ENCODE assay signal across 25 cellular contexts in genomic region chr7:55005241-55005836, GRCh38. TPM values are rescaled to one million over a fixed set of nuclear protein-coding genes. Genes with fewer than 3 reads are reported as not detected.
DNase-seq lines count a peak whose midpoint lies in the region; ATAC-seq, FAIRE-seq and TF ChIP-seq lines count a peak whose summit lies in the region.
"Had no signal": no experiment of that assay in that cellular context is flagged by ENCODE, and none has a peak within 500 bp of the region (broad histone marks: within the 10 kb centered on the region; RNA-seq: fewer than 3 reads in every experiment).

No MANE protein-coding gene starts in this region.

- H3K4me2 ChIP-seq in GM23338 = no peak overlapping the region
- peak overlapping the region; percentile 21 for H3K4me2 ChIP-seq in astrocyte (ENCODE audit: low read length)
- no peak overlapping the region for H3K4me2 ChIP-seq in neuronal stem cell (ENCODE audit: insufficient read depth, low read length, poor library complexity, severe bottlenecking)
- H3K4me2 ChIP-seq in PC-9 = no peak overlapping the region

- no peak overlapping the region for H3K4ac ChIP-seq in neuronal stem cell (ENCODE audit: low read length)

- H3K9me3 ChIP-seq in astrocyte (ENCODE audit: insufficient read depth, low read depth, low read length) = no peaks in the 10 kb centered on the region
- no peaks in the 10 kb centered on the region for H3K9me3 ChIP-seq in neuronal stem cell (replicated peaks in 1 of 2; ENCODE audit: control insufficient read depth in 2 of 2, insufficient read depth in 1 of 2, low read depth in 1 of 2, low read length in 2 of 2)
- no peaks in the 10 kb centered on the region for H3K9me3 ChIP-seq in skeletal muscle tissue (ENCODE audit: control insufficient read depth in 3 of 3, low read length in 3 of 3)
- no peaks in the 10 kb centered on the region for H3K9me3 ChIP-seq in A673 (ENCODE audit: low read depth, low read length, poor library complexity, severe bottlenecking)
- 0 out of 2 replicates have a peak, but pooled peaks cover 6% of the 10 kb centered on the region for H3K9me3 ChIP-seq in PC-9 (ENCODE audit: insufficient read depth, low read depth)
- H3K9me3 ChIP-seq: Caco-2 had no signal

- H3K27me3 ChIP-seq in GM23338 (ENCODE audit: insufficient read depth) = no peaks in the 10 kb centered on the region
- H3K27me3 ChIP-seq in astrocyte (ENCODE audit: insufficient read depth, low read length) = no peaks in the 10 kb centered on the region
- H3K27me3 ChIP-seq in neuronal stem cell (ENCODE audit: control insufficient read depth in 3 of 3, insufficient read depth in 3 of 3, low read depth in 1 of 3, low read length in 3 of 3) = peaks cover 0 to 3% (median 0%) of the 10 kb centered on the region in 3 experiments
- peaks cover 3 to 9% (median 5%) of the 10 kb centered on the region in 3 donors for H3K27me3 ChIP-seq in skeletal muscle tissue (ENCODE audit: control insufficient read depth in 3 of 3, insufficient read depth in 3 of 3, low read length in 3 of 3)
- peaks cover 6% of the 10 kb centered on the region for H3K27me3 ChIP-seq in A673 (replicated peaks; ENCODE audit: insufficient read depth, low read depth, low read length, poor library complexity)
- H3K27me3 ChIP-seq in PC-9 (ENCODE audit: insufficient read depth, low read depth) = no peaks in the 10 kb centered on the region

- intact Hi-C loops in A673 (cut with micrococcal nuclease; ENCODE audit: unreplicated experiment) = no loop called here
- intact Hi-C loops in PC-9 (cut with micrococcal nuclease; ENCODE audit: unreplicated experiment) = no loop called here

- H3K27ac Mint-ChIP-seq in GM23338 (no peak overlapping the region), astrocyte (ENCODE audit: unreplicated experiment) (no peak overlapping the region)
- H3K27ac Mint-ChIP-seq: CD8-positive, alpha-beta T cell had no signal

- H3K9ac ChIP-seq in astrocyte (ENCODE audit: low read length) = no peak overlapping the region
- no peak overlapping the region for H3K9ac ChIP-seq in neuronal stem cell (ENCODE audit: low read depth, low read length, poor library complexity)
- peak overlapping the region in 2 of 3 donors; percentile 2 to 8 for H3K9ac ChIP-seq in skeletal muscle tissue (ENCODE audit: low read depth in 1 of 3, low read length in 3 of 3)

- H3K9me3 Mint-ChIP-seq in GM23338 (no peaks in the 10 kb centered on the region), astrocyte (ENCODE audit: unreplicated experiment) (no peaks in the 10 kb centered on the region)
- H3K9me3 Mint-ChIP-seq: CD8-positive, alpha-beta T cell had no signal

- H4K91ac ChIP-seq in neuronal stem cell (ENCODE audit: low read depth, low read length, poor library complexity) = no peak overlapping the region

- POLR2A ChIA-PET in A673 (lab: Charles Lee; ENCODE audit: low non-redundant PET) = no interaction called here
- POLR2A ChIA-PET in PC-9 (lab: Charles Lee; ENCODE audit: unreplicated experiment) = interaction anchor here (0.6 to 0.7 kb wide), 2 partner anchors 17 to 68 kb away, joined by 6 read pairs; no protein-coding TSS in a partner anchor

- peak; percentile 44 for ATAC-seq in GM23338
- ATAC-seq: CD8-positive, alpha-beta T cell had no signal

- no peaks in the 10 kb centered on the region for H3K79me1 ChIP-seq in neuronal stem cell (ENCODE audit: low read depth, low read length)

- peak overlapping the region; percentile 23 for H3K18ac ChIP-seq in neuronal stem cell (ENCODE audit: low read length)

- no peak overlapping the region for H2BK5ac ChIP-seq in neuronal stem cell (ENCODE audit: low read length)

- H3K4me1 Mint-ChIP-seq in GM23338 = no peaks in the 10 kb centered on the region
- H3K4me1 Mint-ChIP-seq in astrocyte (ENCODE audit: low read depth, unreplicated experiment) = no peaks in the 10 kb centered on the region

- H3K9me2 ChIP-seq in GM23338 (ENCODE audit: insufficient read depth) (no peaks in the 10 kb centered on the region), PC-9 (ENCODE audit: insufficient read depth) (no peaks in the 10 kb centered on the region)

- H3K4me3 ChIP-seq in GM23338 (no peak overlapping the region), astrocyte (ENCODE audit: insufficient read depth, low read depth, low read length) (no peak overlapping the region), neuronal stem cell (ENCODE audit: low read length in 2 of 2) (no peak overlapping the region), skeletal muscle tissue (ENCODE audit: low read length in 3 of 3) (no peak overlapping the region), A673 (ENCODE audit: low read depth, low read length, poor library complexity, severe bottlenecking) (no peak overlapping the region), PC-9 (no peak overlapping the region)
- H3K4me3 ChIP-seq: SK-N-MC had no signal

- H3K27ac ChIP-seq in GM23338 (ENCODE audit: low read depth) (no peak overlapping the region), astrocyte (ENCODE audit: low read depth, low read length) (no peak overlapping the region), neuronal stem cell (replicated peaks; ENCODE audit: low read length) (no peak overlapping the region), skeletal muscle tissue (ENCODE audit: low read depth, low read length) (no peak overlapping the region), A673 (ENCODE audit: low read depth, low read length, poor library complexity, severe bottlenecking) (no peak overlapping the region), PC-9 (no peak overlapping the region)
- H3K27ac ChIP-seq: SK-N-MC had no signal

- no peak for FAIRE-seq in astrocyte (lab: Jason Lieb, UNC)
- FAIRE-seq: A204.1, G401.6, HTR-8/SVneo, RCC 7860 had no signal

- H2AK5ac ChIP-seq in neuronal stem cell (ENCODE audit: low read depth, low read length) = no peak overlapping the region

- no peak overlapping the region for H3K4me3 Mint-ChIP-seq in GM23338
- no peak overlapping the region for H3K4me3 Mint-ChIP-seq in astrocyte (ENCODE audit: unreplicated experiment)
- H3K4me3 Mint-ChIP-seq: CD8-positive, alpha-beta T cell had no signal

- H4K8ac ChIP-seq in neuronal stem cell (ENCODE audit: low read depth, low read length) = no peak overlapping the region

- no peaks in the 10 kb centered on the region for H3K36me3 Mint-ChIP-seq in GM23338 (ENCODE audit: low read depth)
- no peaks in the 10 kb centered on the region for H3K36me3 Mint-ChIP-seq in astrocyte (ENCODE audit: low read depth, unreplicated experiment)
- H3K36me3 Mint-ChIP-seq: CD8-positive, alpha-beta T cell had no signal

- H3K27me3 Mint-ChIP-seq in GM23338 (ENCODE audit: insufficient read depth, low read depth, poor library complexity) (peaks cover 3% of the 10 kb centered on the region), astrocyte (ENCODE audit: low read depth, unreplicated experiment) (peaks cover 24% of the 10 kb centered on the region)

- no peak overlapping the region for H3K23ac ChIP-seq in neuronal stem cell (ENCODE audit: low read depth, low read length, poor library complexity)

- BruUV-seq in A673 (replicated peaks; lab: Mats Ljungman, UMichigan) (no TSS peak), PC-9 (replicated peaks; lab: Mats Ljungman, UMichigan) (no TSS peak)

- H2BK15ac ChIP-seq in neuronal stem cell (ENCODE audit: low read length) = no peak overlapping the region

- peak overlapping the region; percentile 73 for H3K14ac ChIP-seq in neuronal stem cell (ENCODE audit: low read length)

- H3K79me2 ChIP-seq in GM23338 (replicated peaks; ENCODE audit: insufficient read depth) (no peaks in the 10 kb centered on the region), astrocyte (ENCODE audit: insufficient read depth, low read length) (no peaks in the 10 kb centered on the region), PC-9 (ENCODE audit: low read depth) (no peaks in the 10 kb centered on the region)

- CTCF ChIA-PET in A673 (lab: Charles Lee) (no interaction called here), PC-9 (lab: Charles Lee) (no interaction called here)

- TF ChIP-seq CTCF in GM23338 (conservative IDR thresholded peaks at IDR 0.05; ENCODE audit: low read depth in 2 of 2) (no peak), astrocyte (IDR thresholded peaks at IDR 0.05; ENCODE audit: insufficient read depth, low read depth, low read length) (no peak), A673 (conservative IDR thresholded peaks at IDR 0.05; ENCODE audit: low read depth, low read length) (no peak), PC-9 (conservative IDR thresholded peaks at IDR 0.05) (no peak)

- H3K36me3 ChIP-seq in GM23338 (ENCODE audit: insufficient read depth) (no peaks in the 10 kb centered on the region), astrocyte (ENCODE audit: insufficient read depth, low read length) (no peaks in the 10 kb centered on the region), neuronal stem cell (replicated peaks in 1 of 2; ENCODE audit: control insufficient read depth in 2 of 2, insufficient read depth in 2 of 2, low read length in 2 of 2) (no peaks in the 10 kb centered on the region), skeletal muscle tissue (ENCODE audit: control insufficient read depth in 3 of 3, insufficient read depth in 3 of 3, low read length in 3 of 3) (no peaks in the 10 kb centered on the region), A673 (ENCODE audit: insufficient read depth, low read length, poor library complexity, severe bottlenecking) (no peaks in the 10 kb centered on the region), PC-9 (ENCODE audit: low read depth) (no peaks in the 10 kb centered on the region)

- H3F3A ChIP-seq in GM23338 (replicated peaks; ENCODE audit: low read depth) (no peaks in the 10 kb centered on the region), PC-9 (ENCODE audit: insufficient read depth, low read depth) (no peaks in the 10 kb centered on the region)

- no peak for DNase-seq in GM23338 (ENCODE audit: low spot score)
- no peak for DNase-seq in astrocyte (ENCODE audit: low read depth)
- no peak for DNase-seq in neuronal stem cell (ENCODE audit: low spot score)
- no peak for DNase-seq in stimulated activated CD4-positive, alpha-beta T cell treated with anti-CD3 and anti-CD28 coated beads, Interleukin-12 subunit alpha, Interleukin-12 subunit beta, amount 100 ng/mL, for 4 hours
- DNase-seq in A673 (ENCODE audit: low spot score) = no peak
- no peak for DNase-seq in PC-9
- DNase-seq in superior temporal gyrus (ENCODE audit: extremely low spot score) = no peak
- DNase-seq: AML-193; Caco-2; CD8-positive, alpha-beta T cell; HCEC 1CT; KG1; NCI-H1048; NCI-H1417; NCI-H1694; NCI-H2081; NCI-H2227 treated with DMSO at 0.1 percent for 48 hours; NCI-H526 treated with DMSO at 0.1 percent for 48 hours; SIG-M5 had no signal

- WGBS in neuronal stem cell (ENCODE audit: extremely low coverage in 2 of 2, insufficient read length in 2 of 2, insufficient replicate concordance in 1 of 2), 2 donors = no CpG with 5 or more reads among the region's 36 CpGs

- H4K20me1 ChIP-seq in GM23338 (replicated peaks; ENCODE audit: insufficient read depth) (no peaks in the 10 kb centered on the region), astrocyte (ENCODE audit: insufficient read depth, low read length) (no peaks in the 10 kb centered on the region), PC-9 (ENCODE audit: insufficient read depth) (no peaks in the 10 kb centered on the region)

- no peaks in the 10 kb centered on the region for H3K4me1 ChIP-seq in GM23338 (ENCODE audit: insufficient read depth)
- no peaks in the 10 kb centered on the region for H3K4me1 ChIP-seq in astrocyte (ENCODE audit: insufficient read depth, low read length)
- H3K4me1 ChIP-seq in neuronal stem cell (ENCODE audit: control insufficient read depth in 2 of 2, insufficient read depth in 1 of 2, low read depth in 1 of 2, low read length in 2 of 2) = peaks cover 0 to 3% of the 10 kb centered on the region in 2 donors
- H3K4me1 ChIP-seq in skeletal muscle tissue (ENCODE audit: control insufficient read depth in 3 of 3, insufficient read depth in 3 of 3, low read length in 3 of 3) = no peaks in the 10 kb centered on the region
- H3K4me1 ChIP-seq in A673 (ENCODE audit: insufficient read depth, low read length, poor library complexity, severe bottlenecking) = no peaks in the 10 kb centered on the region
- no peaks in the 10 kb centered on the region for H3K4me1 ChIP-seq in PC-9 (replicated peaks; ENCODE audit: insufficient read depth)
- H3K4me1 ChIP-seq: Caco-2 had no signal

- no peak overlapping the region for H2BK12ac ChIP-seq in neuronal stem cell (ENCODE audit: low read length)

- H2AFZ ChIP-seq in GM23338 = peak overlapping the region; percentile 90
- peak overlapping the region; percentile 45 for H2AFZ ChIP-seq in astrocyte (ENCODE audit: low read depth, low read length)
- no peak overlapping the region for H2AFZ ChIP-seq in neuronal stem cell (ENCODE audit: low read length)
- no peak overlapping the region for H2AFZ ChIP-seq in PC-9

- no peak overlapping the region for H2BK120ac ChIP-seq in neuronal stem cell (ENCODE audit: low read depth, low read length)

RNA-seq across cellular contexts. Expression of gene EGFR, which starts 13.5 kb away (rescaled TPM):
- 4.5 TPM in 2 replicates for total RNA-seq in GM23338 (2014; rRNA removed; shearing (Covaris generic))
- 1.5 and 1.9 TPM in 2 replicates for polyA plus RNA-seq in GM23338 (2016; fragmentation: Nextera tagmentation; extraction: Ambion mirVana)
- total RNA-seq in astrocyte = 22.0 and 27.3 TPM in 2 replicates
- polyA plus RNA-seq in neuronal stem cell (2013, experiment 1 of 2) = 3.2 TPM
- polyA plus RNA-seq in neuronal stem cell (2013, experiment 2 of 2) = 3.1 TPM
- total RNA-seq in skeletal muscle tissue = 17.7 TPM
- 0.59 and 0.84 TPM in 2 replicates for total RNA-seq in A673 (2021)
- total RNA-seq in PC-9 (2021) = 324 and 342 TPM in 2 replicates
- total RNA-seq: CD8-positive, alpha-beta T cell had no signal

Comparison
In these comparisons a context has a peak if more than half of its experiments do, and no peak if none do; other contexts are left out.
1. H2AFZ ChIP-seq: peak in GM23338 (single experiment) and astrocyte (single experiment); none in neuronal stem cell (single experiment) and PC-9 (single experiment).
2. H3K9ac ChIP-seq: peak in skeletal muscle tissue (2 of 3); none in astrocyte (single experiment) and neuronal stem cell (single experiment).
3. RNA of gene EGFR, which starts 13.5 kb away (total RNA-seq): 324 to 342 TPM in PC-9; 22.0 to 27.3 TPM in astrocyte, 17.7 TPM in skeletal muscle tissue (single experiment), 4.5 TPM in GM23338 and 0.59 to 0.84 TPM in A673; every median in the first group is over 10 times any median in the second.